ENCODE assay signal across 8 cellular contexts in genomic region chr11:34052036-34052607, GRCh38. TPM values are rescaled to one million over a fixed set of nuclear protein-coding genes. Genes with fewer than 3 reads are reported as not detected.
DNase-seq lines count a peak whose midpoint lies in the region; ATAC-seq and TF ChIP-seq lines count a peak whose summit lies in the region.

No MANE protein-coding gene starts in this region.

- peak overlapping the region; percentile 96 to 100 (median 98) for H3K4me3 Mint-ChIP-seq in T-cell

- peaks cover 2% of the 10 kb centered on the region for H3K36me3 Mint-ChIP-seq in T-cell

- H3K9me3 Mint-ChIP-seq in T-cell = no peaks in the 10 kb centered on the region

- H3K4me1 ChIP-seq in left ventricle myocardium inferior (peaks cover 60% of the 10 kb centered on the region), prostate gland (replicated peaks) (peaks cover 5% of the 10 kb centered on the region)

- peak; percentile 55 for DNase-seq in GM12864 (ENCODE audit: low read depth)
- peak; percentile 74 for DNase-seq in NCI-H1092 treated with DMSO at 0.1 percent for 48 hours (lab: John Stamatoyannopoulos, UW)
- peak; percentile 73 to 92 (median 86) for DNase-seq in T-cell
- peak; percentile 82 for DNase-seq in amniotic epithelial cell (ENCODE audit: low read depth)
- DNase-seq in left ventricle myocardium inferior = peak; percentile 94
- DNase-seq in prostate gland (ENCODE audit: low spot score) = peak; percentile 90
- DNase-seq in ureter (ENCODE audit: low spot score) = peak; percentile 92

- peak overlapping the region; percentile 99 for H3K27ac ChIP-seq in left ventricle myocardium inferior (replicated peaks)
- H3K27ac ChIP-seq in prostate gland = peak overlapping the region; percentile 97 to 98

- H3K27me3 ChIP-seq in left ventricle myocardium inferior (ENCODE audit: low read depth) = no peaks in the 10 kb centered on the region
- no peaks in the 10 kb centered on the region for H3K27me3 ChIP-seq in prostate gland (replicated peaks; ENCODE audit: insufficient read depth)

- peak; percentile 60 for TF ChIP-seq POLR2A in prostate gland (IDR thresholded peaks at IDR 0.05)

- peaks cover 31 to 45% (median 40%) of the 10 kb centered on the region in 3 donors for H3K4me1 Mint-ChIP-seq in T-cell

- CTCF ChIA-PET in T-cell (lab: Charles Lee) = interaction anchor here in 1 of 2 donors (0.7 to 1.2 kb wide), 3 partner anchors 55 to 1286 kb away, joined by 3 to 6 read pairs (median 5); no protein-coding TSS in a partner anchor

- H3K9me3 ChIP-seq in left ventricle myocardium inferior (replicated peaks) (no peaks in the 10 kb centered on the region), prostate gland (no peaks in the 10 kb centered on the region)

- intact Hi-C loops in left ventricle myocardium inferior (cut with micrococcal nuclease) = loop anchor here (10.0 kb wide), 1 partner anchor 53 kb away; the partner anchor contains the start of gene NAT10
- intact Hi-C loops in prostate gland (cut with DNase I) = loop anchor here (1.0 to 5.0 kb wide), 2 partner anchors 53 to 305 kb away; partner anchors contain the start of genes ABTB2 and NAT10

- no peaks in the 10 kb centered on the region for H3K27me3 Mint-ChIP-seq in T-cell

- POLR2A ChIA-PET in T-cell (lab: Charles Lee) = no interaction called here

- TF ChIP-seq CTCF in GM12864 (IDR thresholded peaks at IDR 0.05; ENCODE audit: low read depth, low read length, missing control alignments) (no peak), left ventricle myocardium inferior (IDR thresholded peaks at IDR 0.05; ENCODE audit: borderline replicate concordance) (peak; percentile 4), prostate gland (IDR thresholded peaks at IDR 0.05) (no peak)

- H3K4me3 ChIP-seq in GM12864 (ENCODE audit: low read depth, low read length) = peak overlapping the region; percentile 100
- peak overlapping the region; percentile 92 for H3K4me3 ChIP-seq in left ventricle myocardium inferior
- H3K4me3 ChIP-seq in prostate gland = peak overlapping the region; percentile 94 to 97

- peaks cover 11% of the 10 kb centered on the region for H3K36me3 ChIP-seq in left ventricle myocardium inferior
- no peaks in the 10 kb centered on the region for H3K36me3 ChIP-seq in prostate gland

- H3K27ac Mint-ChIP-seq in T-cell = peak overlapping the region; percentile 97 to 98

- ATAC-seq in HG02588 (IDR thresholded peaks at IDR 0.05; ENCODE audit: unreplicated experiment) (peak; percentile 61), T-cell (replicated peaks in 1 of 4) (peak; percentile 69 to 78 (median 74))

- under 1% methylated on average over 72 of the region's 82 CpGs for WGBS in prostate gland

RNA-seq across cellular contexts. Expression of gene CAPRIN1, which starts 0.6 kb away (rescaled TPM):
- total RNA-seq in T-cell (100 to 1,000 TPM; 106 to 148 (median 143) TPM), left ventricle myocardium inferior (112 TPM), prostate gland (100 to 1,000 TPM; 145 to 199 TPM), ureter (244 TPM)

RNA-seq across cellular contexts. Expression of gene NAT10, which starts 53.3 kb away (rescaled TPM):
- total RNA-seq in T-cell = 10 to 100 TPM; 55.0 to 84.0 (median 73.5) TPM
- total RNA-seq in left ventricle myocardium inferior = 22.3 TPM
- 10 to 100 TPM; 21.9 to 34.7 TPM for total RNA-seq in prostate gland
- 79.8 TPM for total RNA-seq in ureter

Comparison
In these comparisons a context has a peak if more than half of its experiments do, and no peak if none do; other contexts are left out.
1. Peak in every context shown above with its lines: DNase-seq, ATAC-seq, H3K4me3 ChIP-seq and H3K27ac ChIP-seq.